ENCODE assay signal across 10 cellular contexts in the genomic region with DNA sequence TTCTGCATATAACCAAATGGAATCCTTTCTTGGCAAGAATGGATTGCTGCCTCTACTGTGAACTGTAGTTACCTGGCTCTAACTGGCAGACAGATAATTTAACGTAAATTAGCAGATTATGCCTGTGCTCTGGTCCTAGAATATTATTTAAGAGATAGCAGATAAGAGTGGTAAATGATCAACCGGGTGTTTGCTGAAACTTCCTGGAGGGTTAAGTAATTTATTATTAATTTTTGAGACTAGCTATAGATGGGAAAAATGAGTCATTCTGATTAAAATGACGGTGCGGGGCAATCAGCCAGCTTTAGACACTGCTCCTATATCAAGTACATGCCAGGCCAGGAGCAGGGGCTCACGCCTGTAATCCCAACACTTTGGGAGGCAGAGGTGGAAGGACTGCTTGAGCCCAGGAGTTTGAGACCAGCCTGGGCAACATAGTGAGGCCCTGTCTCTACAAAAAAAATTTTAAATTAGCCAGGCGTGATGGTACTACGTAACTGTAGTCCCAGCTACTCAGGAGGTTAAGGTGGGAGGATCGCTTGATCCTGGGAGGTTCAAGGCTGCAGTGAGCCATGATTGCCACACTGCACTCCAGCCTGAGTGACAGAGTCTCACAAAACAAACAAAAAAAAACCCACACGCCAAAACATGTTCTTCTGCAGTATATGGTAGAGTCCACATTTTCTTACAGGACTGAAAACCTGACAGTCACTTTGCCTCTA. TPM values are rescaled to one million over a fixed set of nuclear protein-coding genes. Genes with fewer than 3 reads are reported as not detected.
A peak's percentile ranks its signal among the peaks of the same experiment; 100 is the strongest.
DNase-seq lines count a peak whose midpoint lies in the region; FAIRE-seq and TF ChIP-seq lines count a peak whose summit lies in the region.
"Had no signal": no experiment of that assay in that cellular context is flagged by ENCODE, and none has a peak within 500 bp of the region (broad histone marks: within the 10 kb centered on the region; RNA-seq: fewer than 3 reads in every experiment).

No MANE protein-coding gene starts in this region.

- H3K9me3 ChIP-seq in endocrine pancreas (ENCODE audit: control insufficient read depth, low read length) (no peaks in the 10 kb centered on the region), suprapubic skin (no peaks in the 10 kb centered on the region)
- H3K9me3 ChIP-seq: ascending aorta, heart left ventricle had no signal

- in situ Hi-C loops in Caki2 (cut with HindIII; ENCODE audit: low pct_unique_long_range_greater_than_20kb, low sequenced_read_pairs) = no loop called here

- H3K27ac ChIP-seq in suprapubic skin = no peak overlapping the region

- peaks cover 55% of the 10 kb centered on the region for H3K4me1 ChIP-seq in endocrine pancreas (ENCODE audit: control insufficient read depth, insufficient read depth, low read length)
- peaks cover 35% of the 10 kb centered on the region for H3K4me1 ChIP-seq in suprapubic skin

- 60% methylated on average over 9 of the region's 9 CpGs for WGBS in suprapubic skin

- H3K27me3 ChIP-seq in endocrine pancreas (ENCODE audit: control insufficient read depth, insufficient read depth, low read length) = no peaks in the 10 kb centered on the region
- H3K27me3 ChIP-seq in suprapubic skin = no peaks in the 10 kb centered on the region
- H3K27me3 ChIP-seq: ascending aorta, heart left ventricle had no signal

- H3K36me3 ChIP-seq in endocrine pancreas (ENCODE audit: control insufficient read depth, insufficient read depth, low read length) (no peaks in the 10 kb centered on the region), suprapubic skin (no peaks in the 10 kb centered on the region)
- H3K36me3 ChIP-seq: ascending aorta, heart left ventricle had no signal

- peak; percentile 91 for DNase-seq in Caki2 (ENCODE audit: low read depth)
- peak; percentile 27 for DNase-seq in NCI-H446 treated with DMSO at 0.1 percent for 48 hours (lab: John Stamatoyannopoulos, UW)
- peak; percentile 79 for DNase-seq in mucosa of gallbladder (ENCODE audit: low spot score)
- no peak for DNase-seq in NCI-H345 treated with DMSO at 0.1 percent for 48 hours (lab: John Stamatoyannopoulos, UW; ENCODE audit: unreplicated experiment)
- DNase-seq in suprapubic skin (ENCODE audit: low spot score in 2 of 2) = no peak
- no peak for DNase-seq in HuH-7 (ENCODE audit: low spot score)
- DNase-seq in GM19239 (ENCODE audit: insufficient read length, low spot score) = no peak
- DNase-seq: heart left ventricle had no signal

- H3K4me3 ChIP-seq in endocrine pancreas (ENCODE audit: control insufficient read depth, insufficient read depth, low read length) = peak overlapping the region; percentile 45
- H3K4me3 ChIP-seq in suprapubic skin = no peak overlapping the region
- H3K4me3 ChIP-seq: ascending aorta, heart left ventricle had no signal

- FAIRE-seq in GM19239 (lab: Jason Lieb, UNC) = no peak

- no peak for TF ChIP-seq CTCF in suprapubic skin (IDR thresholded peaks at IDR 0.05)

- TF ChIP-seq POLR2A in suprapubic skin (IDR thresholded peaks at IDR 0.05) = no peak

- TF ChIP-seq EP300 in suprapubic skin (IDR thresholded peaks at IDR 0.05) = no peak

- no peak overlapping the region for H3K9ac ChIP-seq in endocrine pancreas (ENCODE audit: control insufficient read depth, insufficient read depth, low read length)

RNA-seq across cellular contexts. Expression of a gene that starts 22.6 kb away (rescaled TPM):
- 55.2 and 66.4 TPM in 2 replicates for total RNA-seq in Caki2 (2014; rRNA removed; shearing (Covaris generic); ENCODE audit: low replicate concordance)
- 62.2 TPM for total RNA-seq in mucosa of gallbladder
- total RNA-seq in suprapubic skin = 10 to 100 TPM in 2 of 4 donors, 1 to 10 TPM in 2; 8.8 to 12.7 (median 10.1) TPM

Comparison
In these comparisons a context has a peak if more than half of its experiments do, and no peak if none do; other contexts are left out.
1. DNase-seq: peak in Caki2 (single experiment), NCI-H446 treated with DMSO at 0.1 percent for 48 hours (single experiment) and mucosa of gallbladder (single experiment); none in NCI-H345 treated with DMSO at 0.1 percent for 48 hours (single experiment), suprapubic skin (0 of 2), HuH-7 (single experiment) and GM19239 (single experiment).